Comparison of ENCODE assay signal across 1 cellular context in genomic region chr16:56931769-56932587, GRCh38.
A peak's percentile ranks its signal among the peaks of the same experiment; 100 is the strongest.
TF ChIP-seq lines count a peak whose summit lies in the region.

HERPUD1 (plus strand) TSS chr16:56932142; CDS start chr16:56932245, 103 bp downstream.

TF ChIP-seq in HepG2, 621 proteins besides CTCF, POLR2A, EP300 and RAD21 (continued from another document and continues in another):
- TF ChIP-seq ZNF275 (CRISPR knock-in tag; IDR thresholded peaks at IDR 0.05; ENCODE audit: borderline replicate concordance) = peak; percentile 65; the same call in 1 of the 2 replicates
- TF ChIP-seq NR2F6 (IDR thresholded peaks at IDR 0.05) = no peak
- peak; percentile 69 for TF ChIP-seq NR2F6 (CRISPR knock-in tag; IDR thresholded peaks at IDR 0.05)
- 0 out of 2 replicates have a peak, but pooled peaks have one; percentile 36 for TF ChIP-seq TOPORS (CRISPR knock-in tag; IDR thresholded peaks at IDR 0.05)
- TF ChIP-seq ZMAT5 (CRISPR knock-in tag; IDR thresholded peaks at IDR 0.05; ENCODE audit: borderline replicate concordance, low read depth) = no peak
- TF ChIP-seq ZKSCAN5 (CRISPR knock-in tag; IDR thresholded peaks at IDR 0.05) = 0 out of 2 replicates have a peak, but pooled peaks have one; percentile 19
- peak; percentile 94 for TF ChIP-seq AGO2 (optimal IDR thresholded peaks at IDR 0.05; ENCODE audit: low read depth, low read length)
- TF ChIP-seq CEBPG (CRISPR knock-in tag; IDR thresholded peaks at IDR 0.05) = peak; percentile 100
- no peak; the same call in 1 of the 2 replicates for TF ChIP-seq NPAS2 (CRISPR knock-in tag; IDR thresholded peaks at IDR 0.05; ENCODE audit: borderline replicate concordance)
- peak; percentile 97 for TF ChIP-seq KLF6 (CRISPR knock-in tag; IDR thresholded peaks at IDR 0.05)
- TF ChIP-seq ZNF570 (CRISPR knock-in tag; IDR thresholded peaks at IDR 0.05; ENCODE audit: borderline replicate concordance) = no peak; the same call in 1 of the 2 replicates
- TF ChIP-seq, protein P1, sequence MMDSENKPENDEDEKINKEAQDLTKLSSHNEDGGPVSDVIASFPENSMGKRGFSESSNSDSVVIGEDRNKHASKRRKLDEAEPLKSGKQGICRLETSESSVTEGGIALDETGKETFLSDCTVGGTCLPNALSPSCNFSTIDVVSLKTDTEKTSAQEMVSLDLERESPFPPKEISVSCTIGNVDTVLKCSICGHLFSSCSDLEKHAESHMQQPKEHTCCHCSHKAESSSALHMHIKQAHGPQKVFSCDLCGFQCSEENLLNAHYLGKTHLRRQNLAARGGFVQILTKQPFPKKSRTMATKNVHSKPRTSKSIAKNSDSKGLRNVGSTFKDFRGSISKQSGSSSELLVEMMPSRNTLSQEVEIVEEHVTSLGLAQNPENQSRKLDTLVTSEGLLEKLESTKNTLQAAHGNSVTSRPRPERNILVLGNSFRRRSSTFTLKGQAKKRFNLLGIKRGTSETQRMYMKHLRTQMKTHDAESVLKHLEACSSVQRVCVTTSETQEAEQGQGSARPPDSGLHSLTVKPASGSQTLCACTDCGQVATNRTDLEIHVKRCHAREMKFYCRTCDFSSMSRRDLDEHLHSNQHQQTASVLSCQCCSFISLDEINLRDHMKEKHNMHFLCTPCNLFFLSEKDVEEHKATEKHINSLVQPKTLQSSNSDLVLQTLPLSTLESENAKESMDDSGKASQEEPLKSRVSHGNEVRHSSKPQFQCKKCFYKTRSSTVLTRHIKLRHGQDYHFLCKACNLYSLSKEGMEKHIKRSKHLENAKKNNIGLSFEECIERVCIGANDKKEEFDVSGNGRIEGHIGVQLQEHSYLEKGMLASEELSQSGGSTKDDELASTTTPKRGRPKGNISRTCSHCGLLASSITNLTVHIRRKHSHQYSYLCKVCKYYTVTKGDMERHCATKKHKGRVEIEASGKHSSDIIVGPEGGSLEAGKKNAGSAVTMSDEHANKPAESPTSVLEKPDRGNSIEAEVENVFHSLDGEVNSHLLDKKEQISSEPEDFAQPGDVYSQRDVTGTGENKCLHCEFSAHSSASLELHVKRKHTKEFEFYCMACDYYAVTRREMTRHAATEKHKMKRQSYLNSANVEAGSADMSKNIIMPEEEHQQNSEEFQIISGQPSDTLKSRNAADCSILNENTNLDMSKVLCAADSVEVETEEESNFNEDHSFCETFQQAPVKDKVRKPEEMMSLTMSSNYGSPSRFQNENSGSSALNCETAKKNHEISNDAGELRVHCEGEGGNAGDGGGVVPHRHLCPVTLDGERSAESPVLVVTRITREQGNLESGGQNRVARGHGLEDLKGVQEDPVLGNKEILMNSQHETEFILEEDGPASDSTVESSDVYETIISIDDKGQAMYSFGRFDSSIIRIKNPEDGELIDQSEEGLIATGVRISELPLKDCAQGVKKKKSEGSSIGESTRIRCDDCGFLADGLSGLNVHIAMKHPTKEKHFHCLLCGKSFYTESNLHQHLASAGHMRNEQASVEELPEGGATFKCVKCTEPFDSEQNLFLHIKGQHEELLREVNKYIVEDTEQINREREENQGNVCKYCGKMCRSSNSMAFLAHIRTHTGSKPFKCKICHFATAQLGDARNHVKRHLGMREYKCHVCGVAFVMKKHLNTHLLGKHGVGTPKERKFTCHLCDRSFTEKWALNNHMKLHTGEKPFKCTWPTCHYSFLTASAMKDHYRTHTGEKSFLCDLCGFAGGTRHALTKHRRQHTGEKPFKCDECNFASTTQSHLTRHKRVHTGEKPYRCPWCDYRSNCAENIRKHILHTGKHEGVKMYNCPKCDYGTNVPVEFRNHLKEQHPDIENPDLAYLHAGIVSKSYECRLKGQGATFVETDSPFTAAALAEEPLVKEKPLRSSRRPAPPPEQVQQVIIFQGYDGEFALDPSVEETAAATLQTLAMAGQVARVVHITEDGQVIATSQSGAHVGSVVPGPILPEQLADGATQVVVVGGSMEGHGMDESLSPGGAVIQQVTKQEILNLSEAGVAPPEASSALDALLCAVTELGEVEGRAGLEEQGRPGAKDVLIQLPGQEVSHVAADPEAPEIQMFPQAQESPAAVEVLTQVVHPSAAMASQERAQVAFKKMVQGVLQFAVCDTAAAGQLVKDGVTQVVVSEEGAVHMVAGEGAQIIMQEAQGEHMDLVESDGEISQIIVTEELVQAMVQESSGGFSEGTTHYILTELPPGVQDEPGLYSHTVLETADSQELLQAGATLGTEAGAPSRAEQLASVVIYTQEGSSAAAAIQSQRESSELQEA (CRISPR knock-in tag; IDR thresholded peaks at IDR 0.05; ENCODE audit: not compliant biosample characterization) = peak; percentile 54
- no peak; the same call in none of the 2 replicates for TF ChIP-seq DNMT3B (CRISPR knock-in tag; conservative IDR thresholded peaks at IDR 0.05)
- peak; percentile 97 for TF ChIP-seq MEIS1 (CRISPR knock-in tag; IDR thresholded peaks at IDR 0.05; ENCODE audit: borderline replicate concordance)
- no peak; the same call in 1 of the 2 replicates for TF ChIP-seq SMAD9 (CRISPR knock-in tag; IDR thresholded peaks at IDR 0.05)
- 0 out of 2 replicates have a peak, but pooled peaks have one; percentile 91 for TF ChIP-seq ZNF546 (CRISPR knock-in tag; conservative IDR thresholded peaks at IDR 0.05)
- no peak for TF ChIP-seq ZBTB40 (IDR thresholded peaks at IDR 0.05)
- peak; percentile 89 for TF ChIP-seq ZBTB40 (CRISPR knock-in tag; IDR thresholded peaks at IDR 0.05)
- TF ChIP-seq ZNF557 (CRISPR knock-in tag; IDR thresholded peaks at IDR 0.05) = no peak
- peak; percentile 99 for TF ChIP-seq YEATS4 (CRISPR knock-in tag; IDR thresholded peaks at IDR 0.05; ENCODE audit: borderline replicate concordance)
- 0 out of 2 replicates have a peak, but pooled peaks have one; percentile 78 for TF ChIP-seq CENPT (CRISPR knock-in tag; IDR thresholded peaks at IDR 0.05; ENCODE audit: low read depth)
- peak; percentile 77; the same call in 1 of the 2 replicates for TF ChIP-seq KLF9 (CRISPR knock-in tag; IDR thresholded peaks at IDR 0.05; ENCODE audit: low read depth)
- no peak for TF ChIP-seq ZNF441 (CRISPR knock-in tag; IDR thresholded peaks at IDR 0.05; ENCODE audit: borderline replicate concordance)
- no peak for TF ChIP-seq FOXM1 (CRISPR knock-in tag; IDR thresholded peaks at IDR 0.05)
- TF ChIP-seq ZNF563 (CRISPR knock-in tag; IDR thresholded peaks at IDR 0.05) = peak; percentile 69; the same call in 1 of the 2 replicates
- TF ChIP-seq ARNT2 (CRISPR knock-in tag; IDR thresholded peaks at IDR 0.05; ENCODE audit: low read depth) = peak; percentile 96
- 0 out of 2 replicates have a peak, but pooled peaks have one; percentile 18 for TF ChIP-seq ARID2 (CRISPR knock-in tag; IDR thresholded peaks at IDR 0.05; ENCODE audit: borderline replicate concordance)
- peak; percentile 95 for TF ChIP-seq NR0B2 (CRISPR knock-in tag; IDR thresholded peaks at IDR 0.05)
- peak; percentile 18; the same call in 1 of the 2 replicates for TF ChIP-seq PAF1 (CRISPR knock-in tag; IDR thresholded peaks at IDR 0.05)
- TF ChIP-seq ZNF747 (CRISPR knock-in tag; IDR thresholded peaks at IDR 0.05; ENCODE audit: borderline replicate concordance) = peak; percentile 95
- TF ChIP-seq RFXANK (CRISPR knock-in tag; IDR thresholded peaks at IDR 0.05) = peak; percentile 89
- TF ChIP-seq, protein P2, sequence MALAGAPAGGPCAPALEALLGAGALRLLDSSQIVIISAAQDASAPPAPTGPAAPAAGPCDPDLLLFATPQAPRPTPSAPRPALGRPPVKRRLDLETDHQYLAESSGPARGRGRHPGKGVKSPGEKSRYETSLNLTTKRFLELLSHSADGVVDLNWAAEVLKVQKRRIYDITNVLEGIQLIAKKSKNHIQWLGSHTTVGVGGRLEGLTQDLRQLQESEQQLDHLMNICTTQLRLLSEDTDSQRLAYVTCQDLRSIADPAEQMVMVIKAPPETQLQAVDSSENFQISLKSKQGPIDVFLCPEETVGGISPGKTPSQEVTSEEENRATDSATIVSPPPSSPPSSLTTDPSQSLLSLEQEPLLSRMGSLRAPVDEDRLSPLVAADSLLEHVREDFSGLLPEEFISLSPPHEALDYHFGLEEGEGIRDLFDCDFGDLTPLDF (CRISPR knock-in tag; IDR thresholded peaks at IDR 0.05) = peak; percentile 74
- TF ChIP-seq, protein P3, sequence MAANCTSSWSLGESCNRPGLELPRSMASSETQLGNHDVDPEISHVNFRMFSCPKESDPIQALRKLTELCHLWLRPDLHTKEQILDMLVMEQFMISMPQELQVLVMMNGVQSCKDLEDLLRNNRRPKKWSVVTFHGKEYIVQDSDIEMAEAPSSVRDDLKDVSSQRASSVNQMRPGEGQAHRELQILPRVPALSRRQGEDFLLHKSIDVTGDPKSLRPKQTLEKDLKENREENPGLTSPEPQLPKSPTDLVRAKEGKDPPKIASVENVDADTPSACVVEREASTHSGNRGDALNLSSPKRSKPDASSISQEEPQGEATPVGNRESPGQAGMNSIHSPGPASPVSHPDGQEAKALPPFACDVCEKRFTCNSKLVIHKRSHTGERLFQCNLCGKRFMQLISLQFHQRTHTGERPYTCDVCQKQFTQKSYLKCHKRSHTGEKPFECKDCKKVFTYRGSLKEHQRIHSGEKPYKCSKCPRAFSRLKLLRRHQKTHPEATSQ (CRISPR knock-in tag; IDR thresholded peaks at IDR 0.05; ENCODE audit: borderline replicate concordance) = peak; percentile 81; the same call in 1 of the 2 replicates
- peak; percentile 88 for TF ChIP-seq FOXK1 (CRISPR knock-in tag; IDR thresholded peaks at IDR 0.05; ENCODE audit: borderline replicate concordance, low read depth)
- TF ChIP-seq ZSCAN9 (CRISPR knock-in tag; IDR thresholded peaks at IDR 0.05; ENCODE audit: borderline replicate concordance) = peak; percentile 89
- TF ChIP-seq HNRNPUL1 (IDR thresholded peaks at IDR 0.05; ENCODE audit: low read depth, low read length) = peak; percentile 89
- peak; percentile 19; the same call in 1 of the 2 replicates for TF ChIP-seq ZNF234 (CRISPR knock-in tag; conservative IDR thresholded peaks at IDR 0.05)
- peak; percentile 91 for TF ChIP-seq TARDBP (CRISPR knock-in tag; IDR thresholded peaks at IDR 0.05)
- peak; percentile 36; the same call in 1 of the 2 replicates for TF ChIP-seq AHR (CRISPR knock-in tag; IDR thresholded peaks at IDR 0.05)
